ENCODE assay signal across 35 cellular contexts in the genomic region with DNA sequence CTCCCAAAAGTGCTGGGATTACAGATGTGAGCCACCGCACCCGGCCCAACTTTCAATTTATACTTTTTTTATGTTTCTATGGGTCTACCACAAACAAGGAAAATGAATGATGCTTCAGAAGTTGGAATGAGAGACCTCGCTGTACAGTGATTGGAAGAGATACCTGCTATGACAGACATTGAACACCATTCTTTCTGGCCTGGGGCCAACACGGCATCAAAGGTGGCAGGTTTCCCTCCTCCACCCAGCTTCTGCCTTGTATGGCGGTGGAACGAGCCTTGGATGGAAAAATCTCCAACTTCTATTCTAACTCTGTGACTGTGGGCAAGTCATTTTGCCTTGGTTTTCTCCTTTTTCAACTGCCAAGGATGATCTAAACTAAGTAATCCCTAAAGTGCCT.
"Had no signal": no experiment of that assay in that cellular context is flagged by ENCODE, and none has a peak within 500 bp of the region (broad histone marks: within the 10 kb centered on the region; RNA-seq: fewer than 3 reads in every experiment).

No MANE protein-coding gene starts in this region.

- ATAC-seq: activated CD4-positive, alpha-beta T cell treated with anti-CD3 and anti-CD28 coated beads for 36 hours; activated CD4-positive, CD25-positive, alpha-beta regulatory T cell treated with anti-CD3 and anti-CD28 coated beads, Interleukin-2, amount 50 U/mL, for 24 hours; activated CD8-positive, alpha-beta memory T cell treated with anti-CD3 and anti-CD28 coated beads, Interleukin-2, amount 10 ng/mL, durations not matched to agents 7 days and 5 days; activated CD8-positive, alpha-beta T cell treated with anti-CD3 and anti-CD28 coated beads, Interleukin-2, amount 10 ng/mL, durations not matched to agents 7 days and 5 days; activated naive CD4-positive, alpha-beta T cell treated with anti-CD3 and anti-CD28 coated beads, Interleukin-2, amount 50 U/mL, for 72 hours; body of pancreas; WTC11 had no signal

- FAIRE-seq: astrocyte, TTC549 had no signal

- H3K36me3 ChIP-seq: adrenal gland, brain microvascular endothelial cell, breast epithelium, WERI-Rb-1 had no signal

- H3K4me1 ChIP-seq: adrenal gland, body of pancreas, breast epithelium had no signal

- DNase-seq: activated CD4-positive, alpha-beta memory T cell treated with anti-CD3 and anti-CD28 coated beads, Interleukin-2, amount 10 ng/mL, durations not matched to agents 7 days and 5 days; activated CD4-positive, alpha-beta T cell treated with anti-CD3 and anti-CD28 coated beads for 1 hour; activated CD4-positive, alpha-beta T cell treated with anti-CD3 and anti-CD28 coated beads for 36 hours; activated CD4-positive, alpha-beta T cell treated with anti-CD3 and anti-CD28 coated beads for 48 hours; activated CD4-positive, alpha-beta T cell treated with anti-CD3 and anti-CD28 coated beads, Interleukin-2, amount 10 ng/mL, durations not matched to agents 7 days and 5 days; activated CD4-positive, alpha-beta T cell treated with anti-CD3 and anti-CD28 coated beads, Interleukin-2, amount 50 U/mL, for 48 hours; activated CD4-positive, CD25-positive, alpha-beta regulatory T cell; activated CD8-positive, alpha-beta memory T cell treated with anti-CD3 and anti-CD28 coated beads for 24 hours; activated CD8-positive, alpha-beta memory T cell treated with anti-CD3 and anti-CD28 coated beads, Interleukin-2, amount 10 ng/mL, durations not matched to agents 7 days and 5 days; activated CD8-positive, alpha-beta memory T cell treated with anti-CD3 and anti-CD28 coated beads, Interleukin-2, amount 50 U/mL, for 48 hours; activated CD8-positive, alpha-beta T cell treated with anti-CD3 and anti-CD28 coated beads, Interleukin-2, amount 10 ng/mL, durations not matched to agents 7 days and 5 days; activated effector memory CD4-positive, alpha-beta T cell treated with anti-CD3 and anti-CD28 coated beads, Interleukin-2, amount 50 U/mL, for 16 hours; activated gamma-delta T cell treated with Interleukin-2 at 50 U/mL for 16 hours; activated naive CD4-positive, alpha-beta T cell; activated naive CD4-positive, alpha-beta T cell treated with anti-CD3 and anti-CD28 coated beads for 36 hours; activated naive CD4-positive, alpha-beta T cell treated with anti-CD3 and anti-CD28 coated beads, Interleukin-2, amount 50 U/mL, for 16 hours; activated naive CD8-positive, alpha-beta T cell treated with anti-CD3 and anti-CD28 coated beads for 36 hours; activated T-cell treated with anti-CD3 and anti-CD28 coated beads, Interleukin-2, amount 50 U/mL, for 24 hours; activated T-cell treated with anti-CD3 and anti-CD28 coated beads, Interleukin-2, amount 50 U/mL, for 48 hours; amniotic stem cell; aorta; body of pancreas; brain microvascular endothelial cell; central memory CD4-positive, alpha-beta T cell; T-helper 1 cell; T-helper 2 cell; T-helper 9 cell; WERI-Rb-1 had no signal

- H3K27me3 ChIP-seq: adrenal gland, body of pancreas, brain microvascular endothelial cell, breast epithelium had no signal

- H3K4me3 ChIP-seq: adrenal gland, body of pancreas, breast epithelium had no signal

- H3K27ac ChIP-seq: adrenal gland, body of pancreas, brain microvascular endothelial cell, breast epithelium, WERI-Rb-1 had no signal

- H3K9me3 ChIP-seq: adrenal gland, body of pancreas, breast epithelium had no signal
